Comparison of ENCODE assay signal across 1 cellular context in genomic region chr1:38029725-38030511, GRCh38.
TF ChIP-seq lines count a peak whose summit lies in the region.

No MANE protein-coding gene starts in this region.

TF ChIP-seq in endothelial cell of umbilical vein, 7 proteins besides CTCF, POLR2A, EP300 and RAD21:
- TF ChIP-seq EZH2 (IDR thresholded peaks at IDR 0.05; ENCODE audit: borderline replicate concordance, low read depth, low read length, severe bottlenecking) (no peak), FOS (IDR thresholded peaks at IDR 0.05; ENCODE audit: borderline replicate concordance, insufficient read depth, low read length) (peak; percentile 72), JUN (IDR thresholded peaks at IDR 0.05; ENCODE audit: borderline replicate concordance, insufficient read depth, insufficient read length, low read depth) (peak; percentile 42), GATA2 (IDR thresholded peaks at IDR 0.05; ENCODE audit: insufficient read depth, insufficient read length, low read depth, low read length) (no peak), MYC (IDR thresholded peaks at IDR 0.05; ENCODE audit: low read depth, low read length) (no peak), POLR2AphosphoS5 (IDR thresholded peaks at IDR 0.05; ENCODE audit: insufficient read depth, low read depth, low read length) (peak; percentile 75)
- TF ChIP-seq, protein P1, sequence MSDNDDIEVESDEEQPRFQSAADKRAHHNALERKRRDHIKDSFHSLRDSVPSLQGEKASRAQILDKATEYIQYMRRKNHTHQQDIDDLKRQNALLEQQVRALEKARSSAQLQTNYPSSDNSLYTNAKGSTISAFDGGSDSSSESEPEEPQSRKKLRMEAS (IDR thresholded peaks at IDR 0.05; ENCODE audit: insufficient read depth, insufficient read length), result no peak
